Comparison of ENCODE assay signal across 1 cellular context in the genomic region with DNA sequence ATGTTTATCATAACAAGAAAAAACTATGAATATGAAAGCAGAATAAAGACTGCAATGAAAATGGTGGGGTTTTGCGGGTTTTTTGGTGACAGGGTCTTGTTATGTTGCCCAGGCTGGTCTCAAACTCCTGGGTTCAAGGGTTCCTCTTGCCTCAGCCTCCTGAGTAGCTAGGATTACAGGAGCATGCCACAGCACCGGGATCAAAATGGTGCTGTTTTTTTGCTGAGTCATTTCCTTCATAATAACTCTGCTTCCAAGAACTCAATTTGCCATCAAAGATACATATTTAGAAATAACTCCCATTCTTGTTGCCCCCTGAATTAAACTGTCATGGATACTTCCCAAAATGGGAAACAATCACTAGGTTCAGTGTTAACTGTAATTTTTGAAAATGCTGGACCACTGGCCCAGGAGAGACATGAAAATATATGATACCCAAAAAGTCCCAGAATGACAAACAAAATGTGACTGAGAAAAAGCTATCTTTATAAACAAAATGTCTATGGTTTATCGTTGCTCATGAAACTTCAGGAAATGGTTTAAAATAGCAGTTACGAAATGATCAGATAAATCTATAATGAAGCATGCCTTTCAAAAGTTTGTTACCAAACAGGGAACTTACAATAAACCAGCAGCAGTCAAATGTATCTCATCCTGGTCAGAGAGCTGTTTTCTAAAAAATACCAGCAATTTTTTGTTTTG.
TF ChIP-seq lines count a peak whose summit lies in the region.

No MANE protein-coding gene starts in this region.

TF ChIP-seq in A549, 52 proteins besides CTCF, POLR2A, EP300 and RAD21 (continued from another document):
- TF ChIP-seq RCOR1 (IDR thresholded peaks at IDR 0.05; ENCODE audit: low read depth, low read length): no peak
